8 cellular contexts compared by ENCODE assay signal in genomic region chr6:142945071-142945445, GRCh38. TPM values are rescaled to one million over a fixed set of nuclear protein-coding genes. Genes with fewer than 3 reads are reported as not detected.
DNase-seq lines count a peak whose midpoint lies in the region; ATAC-seq and TF ChIP-seq lines count a peak whose summit lies in the region.

Gene HIVEP2 (minus strand): TSS chr6:142945176. CDS start chr6:142774738, 170,438 bp downstream.

- H3K27me3 ChIP-seq in OCI-LY1 (ENCODE audit: insufficient read depth, low read length) (no peaks in the 10 kb centered on the region), mucosa of stomach (ENCODE audit: control insufficient read depth, insufficient read depth, low read length) (no peaks in the 10 kb centered on the region)

- H3K36me3 ChIP-seq in OCI-LY1 (ENCODE audit: insufficient read depth, low read length), result no peaks in the 10 kb centered on the region
- H3K36me3 ChIP-seq in mucosa of stomach (ENCODE audit: control insufficient read depth, insufficient read depth, low read length), result no peaks in the 10 kb centered on the region

- H3K4me3 ChIP-seq in OCI-LY1 (ENCODE audit: low read depth, low read length, poor library complexity, severe bottlenecking) (peak within 1 kb of the TSS; percentile 69), epithelial cell of proximal tubule (ENCODE audit: low read depth, low read length) (peak within 1 kb of the TSS; percentile 82), mucosa of stomach (ENCODE audit: low read length) (peak within 1 kb of the TSS; percentile 86)

- H3K9me3 ChIP-seq in OCI-LY1 (ENCODE audit: low read length), result no peaks in the 10 kb centered on the region
- no peaks in the 10 kb centered on the region for H3K9me3 ChIP-seq in mucosa of stomach (ENCODE audit: control insufficient read depth, low read length)

- H3K4me2 ChIP-seq in OCI-LY1 (ENCODE audit: low read length), result peak within 1 kb of the TSS; percentile 94

- peaks cover 34% of the 10 kb centered on the region for H3K79me2 ChIP-seq in OCI-LY1 (ENCODE audit: insufficient read depth, low read length)

- H3K9ac ChIP-seq in OCI-LY1 (ENCODE audit: low read length) (peak within 1 kb of the TSS; percentile 95), mucosa of stomach (ENCODE audit: low read length) (peak within 1 kb of the TSS; percentile 94)

- no peaks in the 10 kb centered on the region for H3F3A ChIP-seq in OCI-LY1 (ENCODE audit: insufficient read depth, low read length)

- no peaks in the 10 kb centered on the region for H3K9me2 ChIP-seq in OCI-LY1 (ENCODE audit: low read depth, low read length)

- H2AFZ ChIP-seq in OCI-LY1 (ENCODE audit: low read length), result no peak within 1 kb of the TSS

- DNase-seq in NCI-H1417 (lab: John Stamatoyannopoulos, UW) (peak; percentile 63 to 75 (median 74)), NCI-H1417 treated with DMSO at 0.1 percent for 48 hours (lab: John Stamatoyannopoulos, UW) (no peak), activated T-cell treated with anti-CD3 and anti-CD28 coated beads for 4 hours (peak; percentile 86), epithelial cell of proximal tubule (ENCODE audit: low read depth) (no peak)
- peak; percentile 74 for DNase-seq in stimulated activated CD8-positive, alpha-beta memory T cell treated with anti-CD3 and anti-CD28 coated beads, Interleukin-7, amount 100 ng/mL, for 24 hours (ENCODE audit: low read depth)

- peak; percentile 24 for ATAC-seq in HG03066 (IDR thresholded peaks at IDR 0.05; ENCODE audit: low read depth, unreplicated experiment)

- no peaks in the 10 kb centered on the region for H4K20me1 ChIP-seq in OCI-LY1 (ENCODE audit: insufficient read depth, low read length)

- H3K4me1 ChIP-seq in OCI-LY1 (ENCODE audit: insufficient read depth, low read length, severe bottlenecking) (peaks cover 57% of the 10 kb centered on the region), mucosa of stomach (ENCODE audit: control insufficient read depth, insufficient read depth, low read length) (peaks cover 12% of the 10 kb centered on the region)

- TF ChIP-seq CTCF in OCI-LY1 (IDR thresholded peaks at IDR 0.05; ENCODE audit: low read length) (no peak), epithelial cell of proximal tubule (conservative IDR thresholded peaks at IDR 0.05; ENCODE audit: low read depth, low read length) (peak; percentile 0)

- peak within 1 kb of the TSS; percentile 98 for H3K27ac ChIP-seq in OCI-LY1 (ENCODE audit: low read depth, low read length, poor library complexity, severe bottlenecking)

RNA-seq across cellular contexts. Expression of gene HIVEP2, which starts in this region (rescaled TPM):
- total RNA-seq in epithelial cell of proximal tubule, result 8.9 and 12.3 TPM in 2 replicates

Comparison
In these comparisons a context has a peak if more than half of its experiments do, and no peak if none do; other contexts are left out.
1. DNase-seq: peak in NCI-H1417 (3 of 3), activated T-cell treated with anti-CD3 and anti-CD28 coated beads for 4 hours (single experiment) and stimulated activated CD8-positive, alpha-beta memory T cell treated with anti-CD3 and anti-CD28 coated beads, Interleukin-7, amount 100 ng/mL, for 24 hours (single experiment); none in NCI-H1417 treated with DMSO at 0.1 percent for 48 hours (single experiment) and epithelial cell of proximal tubule (single experiment).
2. Peak in every context shown above with its lines, with median percentiles within 50 percentile points of each other: H3K4me3 ChIP-seq.